Comparison of ENCODE assay signal across 1 cellular context in genomic region chr10:96584474-96584873, GRCh38.
TF ChIP-seq lines count a peak whose summit lies in the region.

No MANE protein-coding gene starts in this region.

TF ChIP-seq in GM12878, 131 proteins besides CTCF, POLR2A, EP300 and RAD21:
- no peak for TF ChIP-seq REST (IDR thresholded peaks at IDR 0.05; ENCODE audit: low read depth, low read length)
- no peak for TF ChIP-seq YY1 (IDR thresholded peaks at IDR 0.05; ENCODE audit: low read depth, low read length)
- peak; percentile 58; the same call in 1 of the 2 replicates for TF ChIP-seq MLLT1 (IDR thresholded peaks at IDR 0.05)
- no peak for TF ChIP-seq MAX (IDR thresholded peaks at IDR 0.05; ENCODE audit: low read depth, low read length)
- TF ChIP-seq CBFB (IDR thresholded peaks at IDR 0.05; ENCODE audit: low read depth), result no peak
- TF ChIP-seq ZBTB33 (IDR thresholded peaks at IDR 0.05), result 0 out of 2 replicates have a peak, but pooled peaks have one; percentile 25
- no peak for TF ChIP-seq CHD1 (IDR thresholded peaks at IDR 0.05; ENCODE audit: low read depth, low read length)
